Comparison of ENCODE assay signal across 26 cellular contexts in the genomic region with DNA sequence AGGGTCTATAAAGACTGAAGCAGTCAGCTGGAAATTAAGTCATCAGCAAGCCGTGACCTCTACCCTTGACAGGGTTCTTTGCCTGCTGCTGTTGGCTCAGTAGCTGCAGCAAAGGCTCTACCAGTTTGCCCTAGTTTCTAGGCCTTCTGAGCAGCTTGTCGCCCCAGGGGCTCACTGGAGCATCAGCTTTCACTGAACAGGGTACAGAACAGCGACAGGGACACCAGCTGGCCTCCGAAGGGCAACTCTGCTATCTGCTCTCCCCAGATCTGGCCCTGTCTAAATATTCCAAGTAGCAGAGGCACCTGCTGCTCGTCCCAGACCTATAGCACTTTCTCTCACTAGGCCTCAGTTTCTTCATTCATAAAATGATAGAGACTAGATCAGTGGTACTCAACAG.
"Had no signal": no experiment of that assay in that cellular context is flagged by ENCODE, and none has a peak within 500 bp of the region (broad histone marks: within the 10 kb centered on the region; RNA-seq: fewer than 3 reads in every experiment).

No MANE protein-coding gene starts in this region.

- DNase-seq: activated CD4-positive, alpha-beta memory T cell treated with anti-CD3 and anti-CD28 coated beads for 36 hours; activated CD4-positive, alpha-beta T cell treated with anti-CD3 and anti-CD28 coated beads, Interleukin-2, amount 10 ng/mL, durations not matched to agents 24 days and 14 days; activated CD8-positive, alpha-beta memory T cell treated with anti-CD3 and anti-CD28 coated beads, Interleukin-2, amount 50 U/mL, for 4 hours; activated gamma-delta T cell treated with Interleukin-2 at 50 U/mL for 16 hours; activated naive CD4-positive, alpha-beta T cell treated with anti-CD3 and anti-CD28 coated beads, Interleukin-2, amount 50 U/mL, for 16 hours; activated T-cell treated with anti-CD3 and anti-CD28 coated beads, Interleukin-2, amount 50 U/mL, for 1 hour; amniotic stem cell; brain microvascular endothelial cell; central memory CD4-positive, alpha-beta T cell; dermis blood vessel endothelial cell; effector CD4-positive, alpha-beta T cell; esophagus squamous epithelium; kidney glomerular epithelial cell; left lung; mucosa of descending colon; right lobe of liver; stimulated activated CD4-positive, alpha-beta T cell treated with anti-CD3 and anti-CD28 coated beads, Interleukin-2, amount 100 ng/mL, for 48 hours; stimulated activated naive CD8-positive, alpha-beta T cell treated with anti-CD3 and anti-CD28 coated beads, Interleukin-15, Interleukin-2, amounts not matched to agents 100 U/mL and 50 U/mL, for 24 hours; testis; transverse colon; WERI-Rb-1 had no signal

- H3K27ac ChIP-seq: brain microvascular endothelial cell, esophagus squamous epithelium, left lung, neutrophil, right lobe of liver, testis, transverse colon, WERI-Rb-1 had no signal

- FAIRE-seq: astrocyte, colon, frontal cortex, urothelium cell line had no signal
